Comparison of ENCODE assay signal across 13 cellular contexts in genomic region chr7:130349911-130350782, GRCh38. TPM values are rescaled to one million over a fixed set of nuclear protein-coding genes. Genes with fewer than 3 reads are reported as not detected.
A peak's percentile ranks its signal among the peaks of the same experiment; 100 is the strongest.
DNase-seq lines count a peak whose midpoint lies in the region; ATAC-seq and TF ChIP-seq lines count a peak whose summit lies in the region.
"Had no signal": no experiment of that assay in that cellular context is flagged by ENCODE, and none has a peak within 500 bp of the region (broad histone marks: within the 10 kb centered on the region; RNA-seq: fewer than 3 reads in every experiment).

No MANE protein-coding gene starts in this region.

- DNase-seq in NCI-H82 (lab: John Stamatoyannopoulos, UW) (peak; percentile 22), NCI-H82 treated with DMSO at 0.1 percent for 48 hours (lab: John Stamatoyannopoulos, UW; ENCODE audit: unreplicated experiment) (no peak), T-helper 17 cell (no peak), heart right ventricle (no peak), Ammon's horn (ENCODE audit: low spot score) (no peak), natural killer cell (no peak)
- DNase-seq: activated T-cell treated with anti-CD3 and anti-CD28 coated beads, Interleukin-2, amount 50 U/mL, for 72 hours had no signal

- H3K27ac Mint-ChIP-seq in T-helper 17 cell (no peak overlapping the region), natural killer cell (no peak overlapping the region)
- H3K27ac Mint-ChIP-seq: activated T-cell treated with anti-CD3 and anti-CD28 coated beads, Interleukin-2, amount 50 U/mL, for 72 hours had no signal

- H3K4me3 ChIP-seq in heart right ventricle (no peak overlapping the region), subcutaneous abdominal adipose tissue (ENCODE audit: low read depth in 1 of 5, low read length in 5 of 5) (peak overlapping the region in 2 of 5 donors; percentile 0 to 42)
- H3K4me3 ChIP-seq: HAP-1 had no signal

- no peak for TF ChIP-seq CTCF in heart right ventricle (IDR thresholded peaks at IDR 0.05)
- TF ChIP-seq CTCF in natural killer cell (IDR thresholded peaks at IDR 0.05): no peak

- H3K27me3 ChIP-seq in heart right ventricle: peaks cover 0 to 6% (median 0%) of the 10 kb centered on the region in 7 donors
- H3K27me3 ChIP-seq in subcutaneous abdominal adipose tissue (ENCODE audit: control insufficient read depth in 5 of 5, insufficient read depth in 4 of 5, low read length in 5 of 5): no peaks in the 10 kb centered on the region

- intact Hi-C loops in heart right ventricle (cut with DNase I) (loop anchor here in 3 of 10 donors (5.0 to 10.0 kb wide), 3 partner anchors 73 to 85 kb away; no protein-coding TSS in a partner anchor), natural killer cell (cut with micrococcal nuclease) (no loop called here)

- WGBS in heart right ventricle, 2 donors: 70 to 72% methylated on average over 16 of the region's 16 CpGs

- H3K4me1 ChIP-seq in heart right ventricle (peaks cover 0 to 33% (median 15%) of the 10 kb centered on the region in 9 donors), subcutaneous abdominal adipose tissue (ENCODE audit: control insufficient read depth in 5 of 5, insufficient read depth in 5 of 5, low read length in 5 of 5) (peaks cover 16 to 42% (median 30%) of the 10 kb centered on the region in 5 donors)

- H3K9ac ChIP-seq in subcutaneous abdominal adipose tissue (ENCODE audit: low read length in 5 of 5): peak overlapping the region in 3 of 5 donors; percentile 20 to 26 (median 24)

- H3K9me3 ChIP-seq in T-helper 17 cell (ENCODE audit: control insufficient read depth, low read length, poor library complexity, severe bottlenecking) (no peaks in the 10 kb centered on the region), heart right ventricle (no peaks in the 10 kb centered on the region), subcutaneous abdominal adipose tissue (ENCODE audit: control insufficient read depth in 5 of 5, low read length in 5 of 5) (no peaks in the 10 kb centered on the region)
- H3K9me3 ChIP-seq: HAP-1 had no signal

- H3K36me3 ChIP-seq in heart right ventricle (no peaks in the 10 kb centered on the region), subcutaneous abdominal adipose tissue (ENCODE audit: control insufficient read depth in 5 of 5, insufficient read depth in 5 of 5, low read length in 5 of 5) (no peaks in the 10 kb centered on the region)
- H3K36me3 ChIP-seq: HAP-1 had no signal

- H3K27ac ChIP-seq in heart right ventricle (peak overlapping the region in 9 of 10 donors; percentile 51 to 77 (median 64)), subcutaneous abdominal adipose tissue (ENCODE audit: low read depth, low read length) (peak overlapping the region; percentile 84)
- H3K27ac ChIP-seq: RWPE1 had no signal

- H3K4me1 Mint-ChIP-seq in T-helper 17 cell: peaks cover 14% of the 10 kb centered on the region
- H3K4me1 Mint-ChIP-seq in natural killer cell: no peaks in the 10 kb centered on the region

- ATAC-seq in T-helper 17 cell: no peak
- ATAC-seq in heart right ventricle: peak in 5 of 8 donors; percentile 8 to 58 (median 11)
- ATAC-seq in HG02798 (IDR thresholded peaks at IDR 0.05; ENCODE audit: poor library complexity, unreplicated experiment): no peak
- ATAC-seq in natural killer cell: no peak

- H3K36me3 Mint-ChIP-seq in T-helper 17 cell (ENCODE audit: low read depth): no peaks in the 10 kb centered on the region
- no peaks in the 10 kb centered on the region for H3K36me3 Mint-ChIP-seq in natural killer cell

- H3K27me3 Mint-ChIP-seq in T-helper 17 cell (peaks cover 36% of the 10 kb centered on the region), natural killer cell (ENCODE audit: low read depth in 2 of 2) (peaks cover 0 to 4% of the 10 kb centered on the region in 2 donors)

- H3K4me3 Mint-ChIP-seq in T-helper 17 cell (peak overlapping the region; percentile 66), natural killer cell (no peak overlapping the region)

- no peaks in the 10 kb centered on the region for H3K9me3 Mint-ChIP-seq in natural killer cell
- H3K9me3 Mint-ChIP-seq: activated T-cell treated with anti-CD3 and anti-CD28 coated beads, Interleukin-2, amount 50 U/mL, for 72 hours had no signal

RNA-seq across cellular contexts. Expression of gene CPA5, which starts 5.5 kb away (rescaled TPM):
- total RNA-seq in T-helper 17 cell (10 to 100 TPM in 1 of 2 donors, 1 to 10 TPM in 1; 2.5 to 11.5 TPM), heart right ventricle (not detected), natural killer cell (not detected)
- polyA plus RNA-seq in heart right ventricle: under 1 TPM in 1 of 2 donors, not detected in 1; 0.06 TPM
- total RNA-seq: dermis microvascular lymphatic vessel endothelial cell, HT-29 had no signal

RNA-seq across cellular contexts. Expression of gene CPA1, which starts 30.1 kb away (rescaled TPM):
- total RNA-seq in T-helper 17 cell: not detected
- 1 to 10 TPM in 7 of 10 donors, not detected in 3; 2.3 to 3.8 (median 2.8) TPM for total RNA-seq in heart right ventricle
- under 1 TPM in 1 of 2 donors, not detected in 1; 0.35 TPM for polyA plus RNA-seq in heart right ventricle
- not detected for total RNA-seq in natural killer cell
- total RNA-seq: activated T-cell treated with anti-CD3 and anti-CD28 coated beads, Interleukin-2, amount 50 U/mL, for 72 hours; dermis microvascular lymphatic vessel endothelial cell; HT-29 had no signal

RNA-seq across cellular contexts. Expression of gene CPA4, which starts 57.2 kb away (rescaled TPM):
- total RNA-seq in T-helper 17 cell: not detected
- total RNA-seq in heart right ventricle: 1 to 10 TPM in 1 of 10 donors, under 1 TPM in 3, not detected in 6; 0.27 to 2.7 (median 0.47) TPM
- under 1 TPM in 1 of 2 donors, not detected in 1; 0.04 TPM for polyA plus RNA-seq in heart right ventricle
- not detected for total RNA-seq in natural killer cell
- total RNA-seq: dermis microvascular lymphatic vessel endothelial cell, HT-29 had no signal

Comparison
In these comparisons a context has a peak if more than half of its experiments do, and no peak if none do; other contexts are left out.
1. ATAC-seq: peak in heart right ventricle (5 of 8); none in T-helper 17 cell (single experiment), HG02798 (single experiment) and natural killer cell (0 of 3).